21 cellular contexts compared by ENCODE assay signal in genomic region chr2:12257476-12257875, GRCh38.
"Had no signal": no experiment of that assay in that cellular context is flagged by ENCODE, and none has a peak within 500 bp of the region (broad histone marks: within the 10 kb centered on the region; RNA-seq: fewer than 3 reads in every experiment).

No MANE protein-coding gene starts in this region.

- DNase-seq: activated CD4-positive, alpha-beta T cell treated with anti-CD3 and anti-CD28 coated beads for 1 hour; activated CD4-positive, alpha-beta T cell treated with anti-CD3 and anti-CD28 coated beads, Interleukin-2, amount 50 U/mL, for 1 hour; activated CD8-positive, alpha-beta T cell treated with anti-CD3 and anti-CD28 coated beads, Interleukin-2, amount 10 ng/mL, durations not matched to agents 7 days and 5 days; activated gamma-delta T cell; aorta; cortex of kidney; endodermal cell; esophagus squamous epithelium; foreskin melanocyte; kidney; mammary epithelial cell; natural killer cell; retina; spleen; stimulated activated CD4-positive, alpha-beta T cell treated with anti-CD3 and anti-CD28 coated beads, Interleukin-4, amount 100 ng/mL, for 1 hour; stimulated activated naive CD4-positive, alpha-beta T cell treated with Interleukin-2 at 50 U/mL for 16 hours; T-helper 2 cell; thyroid gland; upper lobe of right lung had no signal

- H3K4me3 ChIP-seq: esophagus squamous epithelium, spleen, thyroid gland, upper lobe of right lung had no signal

- H3K27me3 ChIP-seq: esophagus squamous epithelium, spleen, thyroid gland, upper lobe of right lung had no signal

- H3K4me1 ChIP-seq: spleen, thyroid gland had no signal

- H3K9me3 ChIP-seq: esophagus squamous epithelium, spleen, thyroid gland, upper lobe of right lung had no signal

- H3K36me3 ChIP-seq: esophagus squamous epithelium, spleen, thyroid gland, upper lobe of right lung had no signal

- ATAC-seq: activated CD8-positive, alpha-beta T cell treated with anti-CD3 and anti-CD28 coated beads, Interleukin-2, amount 10 ng/mL, durations not matched to agents 7 days and 5 days; left lobe of liver; natural killer cell; upper lobe of right lung had no signal

- H3K27ac ChIP-seq: esophagus squamous epithelium, spleen, thyroid gland, upper lobe of right lung, VCaP had no signal
